In genomic region chr6:169289671-169290408, GRCh38 we compare ENCODE assay signal across 1 cellular context.
TF ChIP-seq lines count a peak whose summit lies in the region.

No MANE protein-coding gene starts in this region.

TF ChIP-seq in HepG2, 621 proteins besides CTCF, POLR2A, EP300 and RAD21 (continued from another document):
- TF ChIP-seq, protein P1, sequence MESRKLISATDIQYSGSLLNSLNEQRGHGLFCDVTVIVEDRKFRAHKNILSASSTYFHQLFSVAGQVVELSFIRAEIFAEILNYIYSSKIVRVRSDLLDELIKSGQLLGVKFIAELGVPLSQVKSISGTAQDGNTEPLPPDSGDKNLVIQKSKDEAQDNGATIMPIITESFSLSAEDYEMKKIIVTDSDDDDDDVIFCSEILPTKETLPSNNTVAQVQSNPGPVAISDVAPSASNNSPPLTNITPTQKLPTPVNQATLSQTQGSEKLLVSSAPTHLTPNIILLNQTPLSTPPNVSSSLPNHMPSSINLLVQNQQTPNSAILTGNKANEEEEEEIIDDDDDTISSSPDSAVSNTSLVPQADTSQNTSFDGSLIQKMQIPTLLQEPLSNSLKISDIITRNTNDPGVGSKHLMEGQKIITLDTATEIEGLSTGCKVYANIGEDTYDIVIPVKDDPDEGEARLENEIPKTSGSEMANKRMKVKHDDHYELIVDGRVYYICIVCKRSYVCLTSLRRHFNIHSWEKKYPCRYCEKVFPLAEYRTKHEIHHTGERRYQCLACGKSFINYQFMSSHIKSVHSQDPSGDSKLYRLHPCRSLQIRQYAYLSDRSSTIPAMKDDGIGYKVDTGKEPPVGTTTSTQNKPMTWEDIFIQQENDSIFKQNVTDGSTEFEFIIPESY (CRISPR knock-in tag; IDR thresholded peaks at IDR 0.05), result peak; percentile 97
- TF ChIP-seq FOSL2 (CRISPR knock-in tag; IDR thresholded peaks at IDR 0.05), result peak; percentile 55; the same call in 1 of the 2 replicates
TF ChIP-seq in HepG2: peak in this region for 2.
